Comparison of ENCODE assay signal across 24 cellular contexts in genomic region chr12:117914686-117915085, GRCh38.
"Had no signal": no experiment of that assay in that cellular context is flagged by ENCODE, and none has a peak within 500 bp of the region (broad histone marks: within the 10 kb centered on the region; RNA-seq: fewer than 3 reads in every experiment).

No MANE protein-coding gene starts in this region.

- H3K4me3 ChIP-seq: stomach, suprapubic skin, testis, thoracic aorta, thyroid gland, tibial artery, tibial nerve, transverse colon, upper lobe of left lung, upper lobe of right lung, uterus, vagina had no signal

- H3K27ac ChIP-seq: stomach, suprapubic skin, testis, thoracic aorta, thyroid gland, tibial artery, tibial nerve, transverse colon, upper lobe of left lung, upper lobe of right lung, uterus, vagina had no signal

- H3K9me3 ChIP-seq: suprapubic skin, testis, thoracic aorta, thyroid gland, transverse colon, upper lobe of right lung, uterus, vagina had no signal

- H3K4me1 ChIP-seq: stomach, suprapubic skin, thyroid gland, tibial artery, tibial nerve, transverse colon, upper lobe of left lung, upper lobe of right lung, uterus, vagina had no signal

- DNase-seq: stimulated activated CD4-positive, alpha-beta T cell treated with anti-CD3 and anti-CD28 coated beads, Interleukin-2, amount 100 ng/mL, for 48 hours; stimulated activated CD4-positive, alpha-beta T cell treated with anti-CD3 and anti-CD28 coated beads, Interleukin-4, amount 100 ng/mL, for 1 hour; stimulated activated CD4-positive, alpha-beta T cell treated with anti-CD3 and anti-CD28 coated beads, Interleukin-4, amount 100 ng/mL, for 24 hours; stimulated activated CD4-positive, alpha-beta T cell treated with anti-CD3 and anti-CD28 coated beads, Interleukin-4, amount 100 ng/mL, for 4 hours; stimulated activated CD8-positive, alpha-beta memory T cell treated with anti-CD3 and anti-CD28 coated beads, Interleukin-4, amount 100 ng/mL, for 48 hours; stimulated activated naive B cell treated with anti-CD40 and anti-IgM and Interleukin-4, amounts not matched to agents 10 μg/mL and 1 μg/mL and 100 μg/mL, for 72 hours; stimulated activated naive CD4-positive, alpha-beta T cell; stimulated activated naive CD4-positive, alpha-beta T cell treated with Interleukin-2 at 50 U/mL for 16 hours; stimulated activated naive CD8-positive, alpha-beta T cell treated with anti-CD3 and anti-CD28 coated beads, Interleukin-15, amount 100 ng/mL, for 72 hours; stimulated activated naive CD8-positive, alpha-beta T cell treated with anti-CD3 and anti-CD28 coated beads, Interleukin-15, Interleukin-2, amounts not matched to agents 100 U/mL and 50 U/mL, for 24 hours; stomach; substantia nigra; testis; thyroid gland; tibial artery; transverse colon; trophoblast cell; upper lobe of left lung; upper lobe of right lung; uterus had no signal

- H3K36me3 ChIP-seq: stomach, suprapubic skin, thoracic aorta, thyroid gland, tibial artery, tibial nerve, transverse colon, upper lobe of left lung, upper lobe of right lung, uterus, vagina had no signal
